8 cellular contexts compared by ENCODE assay signal in the genomic region with DNA sequence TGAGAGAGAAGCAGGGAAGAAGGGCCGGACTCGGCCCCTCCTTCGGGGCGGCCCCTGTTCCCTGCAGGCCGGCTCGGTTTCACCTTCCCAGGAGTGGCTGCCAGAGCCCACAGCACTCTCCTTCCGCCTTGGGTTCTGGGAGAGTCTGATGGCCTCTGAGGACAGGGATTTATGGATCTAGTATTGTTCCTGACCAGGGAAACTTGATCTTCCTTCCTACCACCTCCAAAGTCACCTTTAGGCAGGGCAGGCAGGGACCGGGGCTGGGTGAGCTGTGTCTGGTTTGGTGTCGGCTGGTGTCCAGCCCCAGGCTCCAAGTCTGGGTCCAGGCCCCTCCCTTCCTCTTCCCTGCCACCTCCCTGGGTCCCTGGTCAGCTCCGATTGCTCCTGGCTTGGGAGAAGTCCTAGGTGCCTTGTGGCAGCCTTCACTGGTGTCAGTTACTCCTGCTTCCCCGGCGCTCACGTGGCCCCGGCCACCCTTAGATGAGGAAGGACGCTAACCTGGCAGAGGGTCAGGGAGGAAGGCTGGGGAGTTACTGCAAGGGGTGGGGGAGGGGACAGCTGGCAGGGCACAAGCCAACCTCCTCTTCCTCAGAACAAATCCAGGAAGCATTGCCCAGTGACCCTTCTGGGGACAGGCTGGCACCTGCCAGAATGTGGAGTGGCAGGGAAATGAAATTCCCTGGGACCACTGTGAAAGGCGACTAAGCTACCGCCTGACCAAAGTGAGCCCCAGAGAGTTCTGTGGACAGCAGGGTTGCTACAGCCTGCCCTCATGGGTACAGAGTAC. TPM values are rescaled to one million over a fixed set of nuclear protein-coding genes. Genes with fewer than 3 reads are reported as not detected.
DNase-seq lines count a peak whose midpoint lies in the region; ATAC-seq and TF ChIP-seq lines count a peak whose summit lies in the region.

No MANE protein-coding gene starts in this region.

- peaks cover 24 to 26% of the 10 kb centered on the region in 2 donors for H3K36me3 Mint-ChIP-seq in CD4-positive, alpha-beta memory T cell
- peaks cover 7% of the 10 kb centered on the region for H3K36me3 Mint-ChIP-seq in neural crest cell (ENCODE audit: low read depth)

- H3K36me3 ChIP-seq in CD4-positive, alpha-beta memory T cell (ENCODE audit: insufficient read depth, low read length) = peaks cover 6% of the 10 kb centered on the region

- no peak for DNase-seq in CD4-positive, alpha-beta memory T cell
- DNase-seq in MV-4-11 (lab: John Stamatoyannopoulos, UW) (peak; percentile 15), dermis blood vessel endothelial cell (peak; percentile 43), neural crest cell (ENCODE audit: low read depth, low spot score) (no peak), GM20000 (ENCODE audit: low spot score) (no peak), GM19240 (ENCODE audit: insufficient read length, low spot score) (no peak)

- H3K9me3 ChIP-seq in CD4-positive, alpha-beta memory T cell (ENCODE audit: control insufficient read depth in 1 of 2, low read length in 2 of 2) = no peaks in the 10 kb centered on the region

- no peaks in the 10 kb centered on the region for H3K27me3 Mint-ChIP-seq in CD4-positive, alpha-beta memory T cell
- H3K27me3 Mint-ChIP-seq in neural crest cell (ENCODE audit: low read depth) = no peaks in the 10 kb centered on the region

- H3K4me1 Mint-ChIP-seq in CD4-positive, alpha-beta memory T cell = peaks cover 37 to 90% (median 66%) of the 10 kb centered on the region in 4 donors
- no peaks in the 10 kb centered on the region for H3K4me1 Mint-ChIP-seq in neural crest cell

- H3K4me3 Mint-ChIP-seq in CD4-positive, alpha-beta memory T cell = peak overlapping the region; percentile 69 to 93 (median 74)
- no peak overlapping the region for H3K4me3 Mint-ChIP-seq in neural crest cell

- H3K27ac ChIP-seq in CD4-positive, alpha-beta memory T cell (ENCODE audit: low read depth, low read length) = peak overlapping the region; percentile 95

- no peaks in the 10 kb centered on the region for H3K27me3 ChIP-seq in CD4-positive, alpha-beta memory T cell (ENCODE audit: insufficient read depth, low read length)

- POLR2A ChIA-PET in CD4-positive, alpha-beta memory T cell (lab: Charles Lee; ENCODE audit: partially characterized antibody) = interaction anchor here (1.2 to 10.0 kb wide), 8 partner anchors 9 to 70 kb away, joined by 3 to 200 read pairs (median 18); a partner anchor contains a TSS

- H3K4me1 ChIP-seq in CD4-positive, alpha-beta memory T cell (ENCODE audit: insufficient read depth, low read length) = peaks cover 75% of the 10 kb centered on the region

- TF ChIP-seq CTCF in neural crest cell (conservative IDR thresholded peaks at IDR 0.05) (no peak), GM20000 (IDR thresholded peaks at IDR 0.05; ENCODE audit: extremely low read depth, missing control alignments) (no peak)

- intact Hi-C loops in CD4-positive, alpha-beta memory T cell (cut with micrococcal nuclease) = no loop called here

- H3K27ac Mint-ChIP-seq in CD4-positive, alpha-beta memory T cell = peak overlapping the region; percentile 95 to 100 (median 98)
- H3K27ac Mint-ChIP-seq in neural crest cell (ENCODE audit: unreplicated experiment) = peak overlapping the region; percentile 50

- peak overlapping the region; percentile 43 to 49 for H3K4me3 ChIP-seq in CD4-positive, alpha-beta memory T cell (ENCODE audit: low read length in 2 of 2)

- ATAC-seq in GM21367 (IDR thresholded peaks at IDR 0.05; ENCODE audit: unreplicated experiment) (no peak), GM18867 (IDR thresholded peaks at IDR 0.05; ENCODE audit: unreplicated experiment) (no peak)

- CTCF ChIA-PET in CD4-positive, alpha-beta memory T cell (lab: Charles Lee; ENCODE audit: partially characterized antibody) = interaction anchor here (0.7 to 6.7 kb wide), 6 partner anchors 11 to 361 kb away, joined by 3 to 43 read pairs (median 4); a partner anchor contains a TSS

- H3K9me3 Mint-ChIP-seq in CD4-positive, alpha-beta memory T cell = no peaks in the 10 kb centered on the region
- H3K9me3 Mint-ChIP-seq in neural crest cell = no peaks in the 10 kb centered on the region

RNA-seq across cellular contexts. Expression of a gene that starts 18.8 kb away (rescaled TPM):
- total RNA-seq in CD4-positive, alpha-beta memory T cell = 10 to 100 TPM; 17.4 to 17.8 TPM
- polyA plus RNA-seq in CD4-positive, alpha-beta memory T cell = 1 to 10 TPM in 1 of 2 donors, not detected in 1; 2.5 TPM
- total RNA-seq in dermis blood vessel endothelial cell = 2.0 and 7.5 TPM in 2 replicates
- 17.6 and 19.9 TPM in 2 replicates for total RNA-seq in neural crest cell

RNA-seq across cellular contexts. Expression of a gene that starts 35.0 kb away (rescaled TPM):
- total RNA-seq in CD4-positive, alpha-beta memory T cell = 10 to 100 TPM; 92.9 to 96.7 TPM
- polyA plus RNA-seq in CD4-positive, alpha-beta memory T cell = 1 to 10 TPM; 4.9 to 7.2 TPM
- total RNA-seq in dermis blood vessel endothelial cell (8.0 and 17.9 TPM in 2 replicates), neural crest cell (83.5 and 85.6 TPM in 2 replicates)

RNA-seq across cellular contexts. Expression of a gene that starts 40.7 kb away (rescaled TPM):
- total RNA-seq in CD4-positive, alpha-beta memory T cell = not detected
- polyA plus RNA-seq in CD4-positive, alpha-beta memory T cell = under 1 TPM in 1 of 2 donors, not detected in 1; 0.41 TPM
- not detected in 2 replicates for total RNA-seq in dermis blood vessel endothelial cell
- not detected in 2 replicates for total RNA-seq in neural crest cell

RNA-seq across cellular contexts. Expression of a gene that starts 44.3 kb away (rescaled TPM):
- total RNA-seq in CD4-positive, alpha-beta memory T cell = 10 to 100 TPM; 74.3 to 76.2 TPM
- 100 to 1,000 TPM; 101 to 104 TPM for polyA plus RNA-seq in CD4-positive, alpha-beta memory T cell
- total RNA-seq in dermis blood vessel endothelial cell = 4.5 and 11.4 TPM in 2 replicates
- total RNA-seq in neural crest cell = 4.8 and 5.0 TPM in 2 replicates

RNA-seq across cellular contexts. Expression of a gene that starts 49.1 kb away (rescaled TPM):
- total RNA-seq in CD4-positive, alpha-beta memory T cell = not detected
- not detected for polyA plus RNA-seq in CD4-positive, alpha-beta memory T cell
- total RNA-seq in dermis blood vessel endothelial cell (0.09 and 0.34 TPM in 2 replicates), neural crest cell (0.14 and 0.42 TPM in 2 replicates)

Comparison
In these comparisons a context has a peak if more than half of its experiments do, and no peak if none do; other contexts are left out.
1. DNase-seq: peak in MV-4-11 (single experiment) and dermis blood vessel endothelial cell (single experiment); none in CD4-positive, alpha-beta memory T cell (0 of 5), neural crest cell (single experiment), GM20000 (single experiment) and GM19240 (single experiment).